16 cellular contexts compared by ENCODE assay signal in the genomic region with DNA sequence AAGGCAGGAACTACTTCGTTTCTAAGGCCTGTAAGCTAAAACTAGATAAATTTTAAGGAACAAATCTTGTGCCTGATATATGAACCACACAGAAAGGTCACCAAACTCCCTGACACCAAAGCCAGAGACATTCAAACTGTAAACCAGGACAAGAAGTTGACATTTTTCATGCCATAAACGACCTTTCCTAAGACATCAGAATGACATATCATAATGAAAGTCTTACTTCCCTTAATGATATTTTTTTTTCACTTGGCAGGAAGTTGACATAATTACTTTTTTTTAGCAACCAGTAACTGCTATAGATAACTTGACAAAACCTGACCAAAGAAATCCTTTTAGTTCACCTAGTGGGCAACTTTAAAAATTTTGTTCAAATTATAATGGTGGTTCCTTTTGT.
DNase-seq lines count a peak whose midpoint lies in the region; ATAC-seq and TF ChIP-seq lines count a peak whose summit lies in the region.
"Had no signal": no experiment of that assay in that cellular context is flagged by ENCODE, and none has a peak within 500 bp of the region (broad histone marks: within the 10 kb centered on the region; RNA-seq: fewer than 3 reads in every experiment).

No MANE protein-coding gene starts in this region.

- peak overlapping the region; percentile 47; the same call in 1 of the 2 replicates for H3K9ac ChIP-seq in OCI-LY1 (ENCODE audit: low read length)
- H3K9ac ChIP-seq: KMS-11 had no signal

- no peak overlapping the region for H2AFZ ChIP-seq in OCI-LY1 (ENCODE audit: low read length)

- no peaks in the 10 kb centered on the region for H3K79me2 ChIP-seq in OCI-LY1 (ENCODE audit: insufficient read depth, low read length)

- ATAC-seq in GM18502 (IDR thresholded peaks at IDR 0.05; ENCODE audit: poor library complexity, unreplicated experiment) (peak; percentile 69), GM21528 (IDR thresholded peaks at IDR 0.05; ENCODE audit: low FRiP score, unreplicated experiment) (peak; percentile 52), HG03280 (IDR thresholded peaks at IDR 0.05; ENCODE audit: unreplicated experiment) (peak; percentile 54), SK-N-SH treated with all-trans-retinoic acid at 6 μM for 48 hours (no peak), HG03025 (IDR thresholded peaks at IDR 0.05; ENCODE audit: low FRiP score, unreplicated experiment) (no peak)
- ATAC-seq: activated CD8-positive, alpha-beta T cell treated with anti-CD3 and anti-CD28 coated beads for 36 hours; HCT116; left colon; stimulated activated effector memory CD8-positive, alpha-beta T cell treated with anti-CD3 and anti-CD28 coated beads, Interleukin-12 subunit alpha, Interleukin-12 subunit beta, amount 100 ng/mL, for 72 hours had no signal

- peak overlapping the region; percentile 32 for H3K4me3 ChIP-seq in OCI-LY1 (ENCODE audit: low read depth, low read length, poor library complexity, severe bottlenecking)

- no peaks in the 10 kb centered on the region for H3K9me2 ChIP-seq in OCI-LY1 (ENCODE audit: low read depth, low read length)

- H3K27ac ChIP-seq in OCI-LY1 (ENCODE audit: low read depth, low read length, poor library complexity, severe bottlenecking): peak overlapping the region; percentile 89
- H3K27ac ChIP-seq: KMS-11 had no signal

- no peaks in the 10 kb centered on the region for H3F3A ChIP-seq in OCI-LY1 (ENCODE audit: insufficient read depth, low read length)

- H3K36me3 ChIP-seq in OCI-LY1 (ENCODE audit: insufficient read depth, low read length): no peaks in the 10 kb centered on the region

- no peaks in the 10 kb centered on the region for H4K20me1 ChIP-seq in OCI-LY1 (ENCODE audit: insufficient read depth, low read length)

- H3K4me1 ChIP-seq in OCI-LY1 (ENCODE audit: insufficient read depth, low read length, severe bottlenecking): peaks cover 36% of the 10 kb centered on the region

- H3K27me3 ChIP-seq in OCI-LY1 (ENCODE audit: insufficient read depth, low read length): no peaks in the 10 kb centered on the region

- peak overlapping the region; percentile 54 for H3K4me2 ChIP-seq in OCI-LY1 (ENCODE audit: low read length)
- H3K4me2 ChIP-seq: KMS-11 had no signal

- TF ChIP-seq CTCF in OCI-LY1 (IDR thresholded peaks at IDR 0.05; ENCODE audit: low read length): no peak

- no peaks in the 10 kb centered on the region for H3K9me3 ChIP-seq in OCI-LY1 (ENCODE audit: low read length)

- DNase-seq in COR-L47 (lab: John Stamatoyannopoulos, UW) (no peak), NK-92 (lab: John Stamatoyannopoulos, UW; ENCODE audit: unreplicated experiment) (no peak)
- DNase-seq: activated CD8-positive, alpha-beta T cell treated with anti-CD3 and anti-CD28 coated beads for 36 hours; foreskin fibroblast; left colon; NCI-H510A treated with DMSO at 0.1 percent for 48 hours; T-helper 1 cell had no signal

TF ChIP-seq in SK-N-SH treated with all-trans-retinoic acid at 6 μM for 48 hours, 23 proteins besides CTCF, POLR2A, EP300 and RAD21:
- TF ChIP-seq ZNF70 (CRISPR knock-in tag; IDR thresholded peaks at IDR 0.05) (no peak), ZNF565 (CRISPR knock-in tag; conservative IDR thresholded peaks at IDR 0.05; ENCODE audit: low read depth) (no peak), ESRRG (CRISPR knock-in tag; IDR thresholded peaks at IDR 0.05) (no peak), ARNTL (CRISPR knock-in tag; IDR thresholded peaks at IDR 0.05; ENCODE audit: borderline replicate concordance, low read depth) (no peak), ZC3H10 (CRISPR knock-in tag; IDR thresholded peaks at IDR 0.05) (no peak), ZFP30 (CRISPR knock-in tag; IDR thresholded peaks at IDR 0.05) (no peak), PPARA (CRISPR knock-in tag; IDR thresholded peaks at IDR 0.05; ENCODE audit: borderline replicate concordance) (no peak), ZFP3 (CRISPR knock-in tag; IDR thresholded peaks at IDR 0.05) (no peak)
- TF ChIP-seq, protein P1, sequence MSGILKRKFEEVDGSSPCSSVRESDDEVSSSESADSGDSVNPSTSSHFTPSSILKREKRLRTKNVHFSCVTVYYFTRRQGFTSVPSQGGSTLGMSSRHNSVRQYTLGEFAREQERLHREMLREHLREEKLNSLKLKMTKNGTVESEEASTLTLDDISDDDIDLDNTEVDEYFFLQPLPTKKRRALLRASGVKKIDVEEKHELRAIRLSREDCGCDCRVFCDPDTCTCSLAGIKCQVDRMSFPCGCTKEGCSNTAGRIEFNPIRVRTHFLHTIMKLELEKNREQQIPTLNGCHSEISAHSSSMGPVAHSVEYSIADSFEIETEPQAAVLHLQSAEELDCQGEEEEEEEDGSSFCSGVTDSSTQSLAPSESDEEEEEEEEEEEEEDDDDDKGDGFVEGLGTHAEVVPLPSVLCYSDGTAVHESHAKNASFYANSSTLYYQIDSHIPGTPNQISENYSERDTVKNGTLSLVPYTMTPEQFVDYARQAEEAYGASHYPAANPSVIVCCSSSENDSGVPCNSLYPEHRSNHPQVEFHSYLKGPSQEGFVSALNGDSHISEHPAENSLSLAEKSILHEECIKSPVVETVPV (CRISPR knock-in tag; IDR thresholded peaks at IDR 0.05): no peak
- TF ChIP-seq, protein P2, sequence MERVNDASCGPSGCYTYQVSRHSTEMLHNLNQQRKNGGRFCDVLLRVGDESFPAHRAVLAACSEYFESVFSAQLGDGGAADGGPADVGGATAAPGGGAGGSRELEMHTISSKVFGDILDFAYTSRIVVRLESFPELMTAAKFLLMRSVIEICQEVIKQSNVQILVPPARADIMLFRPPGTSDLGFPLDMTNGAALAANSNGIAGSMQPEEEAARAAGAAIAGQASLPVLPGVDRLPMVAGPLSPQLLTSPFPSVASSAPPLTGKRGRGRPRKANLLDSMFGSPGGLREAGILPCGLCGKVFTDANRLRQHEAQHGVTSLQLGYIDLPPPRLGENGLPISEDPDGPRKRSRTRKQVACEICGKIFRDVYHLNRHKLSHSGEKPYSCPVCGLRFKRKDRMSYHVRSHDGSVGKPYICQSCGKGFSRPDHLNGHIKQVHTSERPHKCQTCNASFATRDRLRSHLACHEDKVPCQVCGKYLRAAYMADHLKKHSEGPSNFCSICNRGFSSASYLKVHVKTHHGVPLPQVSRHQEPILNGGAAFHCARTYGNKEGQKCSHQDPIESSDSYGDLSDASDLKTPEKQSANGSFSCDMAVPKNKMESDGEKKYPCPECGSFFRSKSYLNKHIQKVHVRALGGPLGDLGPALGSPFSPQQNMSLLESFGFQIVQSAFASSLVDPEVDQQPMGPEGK (CRISPR knock-in tag; IDR thresholded peaks at IDR 0.05; ENCODE audit: borderline replicate concordance): no peak
- TF ChIP-seq, protein P3, sequence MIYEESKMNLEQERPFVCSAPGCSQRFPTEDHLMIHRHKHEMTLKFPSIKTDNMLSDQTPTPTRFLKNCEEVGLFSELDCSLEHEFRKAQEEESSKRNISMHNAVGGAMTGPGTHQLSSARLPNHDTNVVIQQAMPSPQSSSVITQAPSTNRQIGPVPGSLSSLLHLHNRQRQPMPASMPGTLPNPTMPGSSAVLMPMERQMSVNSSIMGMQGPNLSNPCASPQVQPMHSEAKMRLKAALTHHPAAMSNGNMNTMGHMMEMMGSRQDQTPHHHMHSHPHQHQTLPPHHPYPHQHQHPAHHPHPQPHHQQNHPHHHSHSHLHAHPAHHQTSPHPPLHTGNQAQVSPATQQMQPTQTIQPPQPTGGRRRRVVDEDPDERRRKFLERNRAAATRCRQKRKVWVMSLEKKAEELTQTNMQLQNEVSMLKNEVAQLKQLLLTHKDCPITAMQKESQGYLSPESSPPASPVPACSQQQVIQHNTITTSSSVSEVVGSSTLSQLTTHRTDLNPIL (CRISPR knock-in tag; IDR thresholded peaks at IDR 0.05; ENCODE audit: low read depth): no peak

Comparison
In these comparisons a context has a peak if more than half of its experiments do, and no peak if none do; other contexts are left out.
1. ATAC-seq: peak in GM18502 (single experiment), GM21528 (single experiment) and HG03280 (single experiment); none in SK-N-SH treated with all-trans-retinoic acid at 6 μM for 48 hours (single experiment) and HG03025 (single experiment).